1 cellular context compared by ENCODE assay signal in the genomic region with DNA sequence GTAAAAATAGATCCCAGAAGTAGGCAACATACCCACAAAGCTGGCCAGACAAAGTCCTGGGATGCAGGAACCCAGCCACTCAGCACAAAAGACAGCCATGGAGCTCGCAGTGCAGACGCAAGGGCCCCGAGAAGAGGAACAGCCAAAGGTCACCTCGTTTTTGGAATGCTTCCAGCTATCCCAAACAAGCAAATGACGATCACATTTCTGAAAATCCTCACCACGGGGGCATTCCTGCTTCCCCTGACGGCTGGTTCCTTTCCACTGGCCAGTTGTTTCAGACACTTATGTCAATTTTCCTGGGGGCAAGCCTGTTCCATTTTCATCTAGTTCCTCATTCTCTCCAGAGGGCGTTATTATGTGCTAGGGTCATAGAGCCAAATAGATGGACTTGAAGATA.
A peak's percentile ranks its signal among the peaks of the same experiment; 100 is the strongest.
TF ChIP-seq lines count a peak whose summit lies in the region.

No MANE protein-coding gene starts in this region.

TF ChIP-seq in K562, 482 proteins besides CTCF, POLR2A, EP300 and RAD21 (continued from another document):
- no peak for TF ChIP-seq NR2C2 (CRISPR knock-in tag; IDR thresholded peaks at IDR 0.05)
- TF ChIP-seq NR2C2 (tag; IDR thresholded peaks at IDR 0.05) = peak; percentile 34; the same call in 1 of the 2 replicates
- no peak for TF ChIP-seq SMARCE1 (IDR thresholded peaks at IDR 0.05)
- no peak for TF ChIP-seq ID3 (CRISPR knock-in tag; IDR thresholded peaks at IDR 0.05)
- 0 out of 2 replicates have a peak, but pooled peaks have one; percentile 21 for TF ChIP-seq ID3 (tag; IDR thresholded peaks at IDR 0.05)
- TF ChIP-seq NFIC (IDR thresholded peaks at IDR 0.05) = peak; percentile 70
- no peak for TF ChIP-seq MXD1 (CRISPR knock-in tag; IDR thresholded peaks at IDR 0.05; ENCODE audit: borderline replicate concordance, poor library complexity, severe bottlenecking)
